In the genomic region with DNA sequence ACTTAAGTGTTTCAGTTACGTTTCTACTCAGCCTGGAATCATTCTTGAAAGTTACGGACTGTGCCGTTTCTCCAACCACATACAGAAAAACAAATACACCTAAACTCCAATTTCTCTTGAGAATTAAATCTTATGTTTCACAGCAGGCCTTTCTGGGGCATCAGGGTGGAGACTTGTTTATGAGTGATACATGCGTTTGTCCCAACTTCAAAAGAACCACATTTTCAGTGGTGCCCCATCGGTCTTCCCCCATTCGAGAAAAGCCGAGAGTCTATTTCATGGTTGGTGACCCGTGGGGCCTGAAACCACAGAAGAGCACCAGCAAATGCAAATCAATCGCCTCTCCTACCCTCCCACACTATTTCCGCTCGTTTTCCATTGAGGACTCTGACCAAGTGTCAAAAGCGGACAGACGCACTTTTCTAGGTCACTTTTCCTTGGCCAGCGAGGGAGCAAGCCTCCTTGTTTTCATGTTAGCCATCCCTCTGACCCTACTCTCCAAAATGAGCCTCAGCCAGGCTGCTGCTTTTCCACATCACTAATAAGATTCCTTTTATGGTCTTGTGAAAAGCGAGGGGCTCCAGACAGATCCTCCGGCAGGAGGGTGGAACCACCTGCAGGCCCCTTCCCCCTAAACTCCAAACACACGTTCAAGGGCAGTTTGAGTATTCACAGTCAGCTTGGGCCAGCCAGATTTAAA, we compare ENCODE assay signal across 1 cellular context.
TF ChIP-seq lines count a peak whose summit lies in the region.

No MANE protein-coding gene starts in this region.

TF ChIP-seq in WTC11, 78 proteins besides CTCF, POLR2A, EP300 and RAD21 (continued from another document):
- no peak for TF ChIP-seq ZNF281 (CRISPR knock-in tag; IDR thresholded peaks at IDR 0.05)
- TF ChIP-seq, protein P1, sequence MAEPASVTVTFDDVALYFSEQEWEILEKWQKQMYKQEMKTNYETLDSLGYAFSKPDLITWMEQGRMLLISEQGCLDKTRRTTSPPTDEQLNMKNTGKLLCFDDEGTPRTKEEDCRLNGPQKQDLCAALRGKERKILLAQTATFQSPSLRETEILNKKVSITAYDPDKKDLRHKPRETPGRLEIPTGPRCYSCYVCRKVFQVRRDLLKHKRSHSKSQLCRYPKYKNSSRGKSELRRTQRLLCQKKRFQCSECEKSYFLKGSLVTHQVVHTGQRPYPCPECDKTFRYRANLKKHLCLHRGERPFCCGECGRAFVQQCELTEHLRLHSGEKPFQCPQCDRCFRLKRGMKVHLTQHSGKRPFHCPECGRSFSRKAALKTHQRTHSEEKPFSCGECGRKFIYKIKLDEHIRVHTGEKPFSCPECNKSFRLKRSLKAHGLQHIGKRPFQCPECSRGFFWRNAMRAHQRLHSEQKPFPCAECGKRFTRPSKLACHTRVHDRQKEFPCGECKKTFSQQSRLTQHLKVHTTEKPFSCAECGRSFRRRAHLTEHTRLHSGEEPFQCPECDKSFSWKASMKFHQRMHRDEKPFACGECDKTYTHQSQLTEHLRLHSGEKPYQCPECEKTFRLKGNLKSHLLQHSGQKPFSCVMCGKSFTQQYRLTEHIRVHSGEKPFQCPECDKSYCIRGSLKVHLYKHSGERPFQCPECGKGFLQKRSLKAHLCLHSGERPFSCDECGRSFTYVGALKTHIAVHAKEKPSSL (CRISPR knock-in tag; conservative IDR thresholded peaks at IDR 0.05) = no peak
- no peak for TF ChIP-seq RELA (CRISPR knock-in tag; IDR thresholded peaks at IDR 0.05; ENCODE audit: borderline replicate concordance)
- TF ChIP-seq MXD4 (CRISPR knock-in tag; IDR thresholded peaks at IDR 0.05; ENCODE audit: borderline replicate concordance) = no peak
- no peak for TF ChIP-seq ELF4 (CRISPR knock-in tag; IDR thresholded peaks at IDR 0.05; ENCODE audit: low read depth)
